Comparison of ENCODE assay signal across 18 cellular contexts in the genomic region with DNA sequence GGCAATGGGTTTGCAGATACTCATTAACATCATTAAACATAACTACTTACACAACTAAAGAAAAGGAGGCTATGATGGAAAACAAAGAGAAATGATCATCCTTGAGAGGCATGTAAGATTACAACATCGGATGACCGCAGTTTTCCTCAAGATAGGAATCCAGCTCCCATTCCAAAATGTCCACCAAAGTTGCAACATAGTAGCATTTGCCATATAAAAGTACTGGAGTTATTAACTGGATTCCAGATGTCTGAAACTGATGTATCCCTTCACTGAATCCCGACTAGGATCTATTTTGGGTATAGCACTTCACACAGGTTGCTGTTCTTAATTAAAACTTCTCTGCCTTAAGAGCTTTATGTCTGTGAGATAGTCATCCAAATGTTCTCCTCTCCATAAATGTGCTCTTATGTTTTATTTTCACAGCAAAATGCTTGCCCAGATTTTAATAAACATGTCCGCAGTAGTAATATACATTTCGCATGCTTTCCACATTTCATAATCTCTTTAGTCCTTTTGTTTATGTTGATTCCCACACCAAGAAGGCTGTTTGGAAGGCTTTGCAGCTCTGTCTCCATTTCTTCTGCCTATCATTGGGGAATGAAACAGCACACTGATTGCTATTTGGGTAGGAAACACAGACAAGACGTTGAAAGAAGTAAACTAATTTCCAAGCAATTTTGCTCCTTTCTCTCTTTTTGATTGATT.
DNase-seq lines count a peak whose midpoint lies in the region; ATAC-seq and TF ChIP-seq lines count a peak whose summit lies in the region.
"Had no signal": no experiment of that assay in that cellular context is flagged by ENCODE, and none has a peak within 500 bp of the region (broad histone marks: within the 10 kb centered on the region; RNA-seq: fewer than 3 reads in every experiment).

No MANE protein-coding gene starts in this region.

- H3K36me3 Mint-ChIP-seq in type B pancreatic cell: no peaks in the 10 kb centered on the region
- H3K36me3 Mint-ChIP-seq: CD4-positive, alpha-beta memory T cell had no signal

- H3K27me3 Mint-ChIP-seq in type B pancreatic cell: peaks cover 4% of the 10 kb centered on the region
- H3K27me3 Mint-ChIP-seq: CD4-positive, alpha-beta memory T cell had no signal

- WGBS in GM23248 (ENCODE audit: low coverage in 1 of 2, low lambda C conversion rate in 2 of 2, missing lambda C conversion rate in 2 of 2), 2 experiments: 30 to 31% methylated on average over 6 of the region's 6 CpGs

- peak; percentile 82 for DNase-seq in GM23248
- no peak for DNase-seq in colonic mucosa
- DNase-seq in hepatic stellate cell (ENCODE audit: low spot score): peak; percentile 27
- DNase-seq in uterus: peak in 1 of 2 donors; percentile 61
- DNase-seq in midbrain (lab: John Stamatoyannopoulos, UW): no peak
- DNase-seq in type B pancreatic cell (ENCODE audit: extremely low spot score, unreplicated experiment): no peak
- DNase-seq: activated CD4-positive, alpha-beta T cell treated with anti-CD3 and anti-CD28 coated beads, Interleukin-2, amount 50 U/mL, for 4 hours; activated naive CD8-positive, alpha-beta T cell treated with anti-CD3 and anti-CD28 coated beads, Interleukin-2, amount 50 U/mL, for 24 hours; CD4-positive, alpha-beta memory T cell; GOT3; naive thymus-derived CD8-positive, alpha-beta T cell; NCI-H2029; NCI-H526; psoas muscle had no signal

- no peaks in the 10 kb centered on the region for H3K9me3 Mint-ChIP-seq in type B pancreatic cell
- H3K9me3 Mint-ChIP-seq: activated naive CD8-positive, alpha-beta T cell treated with anti-CD3 and anti-CD28 coated beads, Interleukin-2, amount 50 U/mL, for 24 hours; naive thymus-derived CD8-positive, alpha-beta T cell had no signal

- ATAC-seq in GM19467 (IDR thresholded peaks at IDR 0.05; ENCODE audit: unreplicated experiment): no peak
- ATAC-seq: activated naive CD8-positive, alpha-beta T cell treated with anti-CD3 and anti-CD28 coated beads, Interleukin-2, amount 50 U/mL, for 24 hours; GM12878; naive thymus-derived CD8-positive, alpha-beta T cell; SK-N-SH treated with all-trans-retinoic acid at 6 μM for 48 hours had no signal

- no peak overlapping the region for H2AFZ ChIP-seq in GM23248

- H3K4me2 ChIP-seq in GM23248 (ENCODE audit: unreplicated experiment): peak overlapping the region; percentile 39

- H3K4me1 Mint-ChIP-seq in type B pancreatic cell (ENCODE audit: unreplicated experiment): peaks cover 6% of the 10 kb centered on the region

- TF ChIP-seq CTCF in colonic mucosa (IDR thresholded peaks at IDR 0.05) (no peak), uterus (IDR thresholded peaks at IDR 0.05) (no peak), type B pancreatic cell (conservative IDR thresholded peaks at IDR 0.05) (no peak)

- peaks cover 19% of the 10 kb centered on the region for H3K4me1 ChIP-seq in GM23248 (ENCODE audit: insufficient read depth)
- H3K4me1 ChIP-seq in colonic mucosa: no peaks in the 10 kb centered on the region
- H3K4me1 ChIP-seq in uterus: peaks cover 0 to 7% of the 10 kb centered on the region in 2 donors
- H3K4me1 ChIP-seq: psoas muscle had no signal

- H3K27ac ChIP-seq in GM23248 (peak overlapping the region; percentile 38), colonic mucosa (peak overlapping the region; percentile 32), uterus (peak overlapping the region; percentile 55 to 59)
- H3K27ac ChIP-seq: psoas muscle, thoracic aorta had no signal

- no peak overlapping the region for H3K4me3 ChIP-seq in GM23248
- no peak overlapping the region for H3K4me3 ChIP-seq in colonic mucosa
- H3K4me3 ChIP-seq in uterus: no peak overlapping the region
- H3K4me3 ChIP-seq: GM12878, psoas muscle, thoracic aorta had no signal

- H4K20me1 ChIP-seq in GM23248 (ENCODE audit: insufficient read depth): no peaks in the 10 kb centered on the region

- no peaks in the 10 kb centered on the region for H3K36me3 ChIP-seq in GM23248 (ENCODE audit: low read depth)
- no peaks in the 10 kb centered on the region for H3K36me3 ChIP-seq in colonic mucosa
- H3K36me3 ChIP-seq in uterus: no peaks in the 10 kb centered on the region
- H3K36me3 ChIP-seq: thoracic aorta had no signal

- peaks cover 26% of the 10 kb centered on the region for H3F3A ChIP-seq in GM23248 (ENCODE audit: insufficient read depth)

- no peaks in the 10 kb centered on the region for H3K9me3 ChIP-seq in GM23248 (ENCODE audit: low read depth)
- no peaks in the 10 kb centered on the region for H3K9me3 ChIP-seq in colonic mucosa
- no peaks in the 10 kb centered on the region for H3K9me3 ChIP-seq in uterus
- H3K9me3 ChIP-seq: psoas muscle, thoracic aorta had no signal

- H3K9me2 ChIP-seq in GM23248 (ENCODE audit: insufficient read depth): no peaks in the 10 kb centered on the region

- no peak overlapping the region for H3K27ac Mint-ChIP-seq in type B pancreatic cell
- H3K27ac Mint-ChIP-seq: activated naive CD8-positive, alpha-beta T cell treated with anti-CD3 and anti-CD28 coated beads, Interleukin-2, amount 50 U/mL, for 24 hours; CD4-positive, alpha-beta memory T cell had no signal

- no peaks in the 10 kb centered on the region for H3K27me3 ChIP-seq in GM23248 (replicated peaks; ENCODE audit: insufficient read depth)
- no peaks in the 10 kb centered on the region for H3K27me3 ChIP-seq in colonic mucosa
- no peaks in the 10 kb centered on the region for H3K27me3 ChIP-seq in uterus

- intact Hi-C loops in colonic mucosa (cut with DNase I) (no loop called here), uterus (cut with DNase I; ENCODE audit: low total_unique reads) (no loop called here)

- in situ Hi-C loops in GM23248 (cut with MboI): no loop called here

- H3K4me3 Mint-ChIP-seq in type B pancreatic cell: no peak overlapping the region
- H3K4me3 Mint-ChIP-seq: activated naive CD8-positive, alpha-beta T cell treated with anti-CD3 and anti-CD28 coated beads, Interleukin-2, amount 50 U/mL, for 24 hours; CD4-positive, alpha-beta memory T cell; naive thymus-derived CD8-positive, alpha-beta T cell had no signal

- H3K9ac ChIP-seq in GM23248 (no peak overlapping the region), colonic mucosa (ENCODE audit: low read depth in 2 of 2, low read length in 2 of 2) (no peak overlapping the region)

- no peaks in the 10 kb centered on the region for H3K79me2 ChIP-seq in GM23248 (ENCODE audit: insufficient read depth)

- no peak for TF ChIP-seq POLR2A in uterus (IDR thresholded peaks at IDR 0.05)

Comparison
In these comparisons a context has a peak if more than half of its experiments do, and no peak if none do; other contexts are left out.
1. DNase-seq: peak in GM23248 (single experiment) and hepatic stellate cell (single experiment); none in colonic mucosa (single experiment), midbrain (single experiment) and type B pancreatic cell (single experiment).
2. Peak in every context shown above with its lines, with median percentiles within 50 percentile points of each other: H3K27ac ChIP-seq.